Comparison of ENCODE assay signal across 1 cellular context in the genomic region with DNA sequence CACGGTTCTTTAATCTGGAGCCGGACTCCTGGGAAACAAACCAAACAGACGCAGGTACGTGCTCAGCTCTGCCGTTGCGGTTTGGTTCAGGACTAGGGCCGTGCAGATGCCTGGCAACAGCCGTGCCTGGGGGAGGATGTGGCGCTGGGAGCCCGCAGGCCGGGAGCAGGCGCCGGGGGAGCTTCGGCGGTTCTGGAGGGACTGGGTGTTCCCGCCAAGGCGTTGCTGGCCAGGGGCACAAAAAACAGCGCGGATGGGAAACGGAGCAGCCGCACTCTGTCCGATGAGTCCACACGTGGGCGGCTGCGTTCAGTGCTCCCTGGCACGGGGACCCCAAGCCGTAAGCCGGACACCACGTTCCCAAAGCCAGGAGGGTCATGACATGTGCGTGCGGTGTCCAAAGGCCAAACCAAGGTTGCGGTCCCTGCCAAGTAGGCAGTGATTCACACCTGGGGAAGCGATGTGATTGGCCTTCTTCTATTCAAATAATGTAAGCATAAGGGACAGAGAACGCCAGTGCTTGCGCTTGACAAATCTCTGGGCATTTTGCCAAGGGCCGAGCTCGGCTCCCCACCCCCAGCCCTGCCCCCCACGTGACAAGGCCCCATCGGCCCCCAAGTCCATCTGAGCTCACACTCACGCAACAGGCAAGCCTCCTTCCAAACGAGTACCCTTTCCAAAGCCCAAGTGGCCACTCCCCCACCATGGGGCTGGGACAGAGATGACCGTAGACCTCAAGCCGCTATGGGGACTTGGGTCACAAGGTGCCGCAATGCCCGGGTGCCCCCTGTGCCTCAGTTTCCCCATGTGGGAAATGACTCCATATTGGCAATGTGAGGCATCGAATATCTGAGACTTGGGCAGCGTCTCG.
TF ChIP-seq lines count a peak whose summit lies in the region.

No MANE protein-coding gene starts in this region.

TF ChIP-seq in K562, 482 proteins besides CTCF, POLR2A, EP300 and RAD21 (continued from another document):
- TF ChIP-seq, protein P1, sequence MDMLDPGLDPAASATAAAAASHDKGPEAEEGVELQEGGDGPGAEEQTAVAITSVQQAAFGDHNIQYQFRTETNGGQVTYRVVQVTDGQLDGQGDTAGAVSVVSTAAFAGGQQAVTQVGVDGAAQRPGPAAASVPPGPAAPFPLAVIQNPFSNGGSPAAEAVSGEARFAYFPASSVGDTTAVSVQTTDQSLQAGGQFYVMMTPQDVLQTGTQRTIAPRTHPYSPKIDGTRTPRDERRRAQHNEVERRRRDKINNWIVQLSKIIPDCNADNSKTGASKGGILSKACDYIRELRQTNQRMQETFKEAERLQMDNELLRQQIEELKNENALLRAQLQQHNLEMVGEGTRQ (CRISPR knock-in tag; IDR thresholded peaks at IDR 0.05) = peak; percentile 48
- TF ChIP-seq, protein P2, sequence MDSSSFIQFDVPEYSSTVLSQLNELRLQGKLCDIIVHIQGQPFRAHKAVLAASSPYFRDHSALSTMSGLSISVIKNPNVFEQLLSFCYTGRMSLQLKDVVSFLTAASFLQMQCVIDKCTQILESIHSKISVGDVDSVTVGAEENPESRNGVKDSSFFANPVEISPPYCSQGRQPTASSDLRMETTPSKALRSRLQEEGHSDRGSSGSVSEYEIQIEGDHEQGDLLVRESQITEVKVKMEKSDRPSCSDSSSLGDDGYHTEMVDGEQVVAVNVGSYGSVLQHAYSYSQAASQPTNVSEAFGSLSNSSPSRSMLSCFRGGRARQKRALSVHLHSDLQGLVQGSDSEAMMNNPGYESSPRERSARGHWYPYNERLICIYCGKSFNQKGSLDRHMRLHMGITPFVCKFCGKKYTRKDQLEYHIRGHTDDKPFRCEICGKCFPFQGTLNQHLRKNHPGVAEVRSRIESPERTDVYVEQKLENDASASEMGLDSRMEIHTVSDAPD (CRISPR knock-in tag; IDR thresholded peaks at IDR 0.05) = no peak
- TF ChIP-seq LARP7 (IDR thresholded peaks at IDR 0.05) (no peak), MAFF (IDR thresholded peaks at IDR 0.05; ENCODE audit: low read length) (no peak), SREBF1 (IDR thresholded peaks at IDR 0.05; ENCODE audit: borderline replicate concordance, low read depth, low read length) (no peak), L3MBTL2 (IDR thresholded peaks at IDR 0.05) (peak; percentile 29; the same call in 1 of the 2 replicates), NFE2 (IDR thresholded peaks at IDR 0.05; ENCODE audit: low read depth) (no peak), NR1H2 (CRISPR knock-in tag; IDR thresholded peaks at IDR 0.05) (no peak), NFIX (CRISPR knock-in tag; IDR thresholded peaks at IDR 0.05; ENCODE audit: low read depth) (no peak), RFX1 (IDR thresholded peaks at IDR 0.05) (no peak), NRF1 (conservative IDR thresholded peaks at IDR 0.05 in 1 of 2, IDR thresholded peaks at IDR 0.05 in 1 of 2) (peak in 1 of 2 experiments; percentile 6; a peak in 1 of 4 replicates), KLF1 (tag; IDR thresholded peaks at IDR 0.05) (no peak), RBM17 (IDR thresholded peaks at IDR 0.05; ENCODE audit: borderline replicate concordance, low read depth, low read length) (no peak), KLF13 (tag; IDR thresholded peaks at IDR 0.05; ENCODE audit: borderline replicate concordance, low read depth) (no peak), RAD51 (IDR thresholded peaks at IDR 0.05; ENCODE audit: borderline replicate concordance, low read depth) (peak; percentile 30; the same call in 1 of the 2 replicates), ZFP1 (CRISPR knock-in tag; IDR thresholded peaks at IDR 0.05) (no peak), PCBP1 (IDR thresholded peaks at IDR 0.05; ENCODE audit: low read depth, low read length, poor library complexity, severe bottlenecking) (no peak), SP1 (CRISPR knock-in tag; IDR thresholded peaks at IDR 0.05) (no peak), ZNF282 (CRISPR knock-in tag; IDR thresholded peaks at IDR 0.05) (no peak), MIER1 (IDR thresholded peaks at IDR 0.05; ENCODE audit: low read depth) (no peak), MEF2D (tag; conservative IDR thresholded peaks at IDR 0.05; ENCODE audit: low read depth) (no peak), SAFB (IDR thresholded peaks at IDR 0.05; ENCODE audit: borderline replicate concordance, low read depth, low read length) (no peak), ZNF143 (CRISPR knock-in tag; IDR thresholded peaks at IDR 0.05) (no peak), CBFB (CRISPR knock-in tag; IDR thresholded peaks at IDR 0.05) (no peak), CCAR2 (IDR thresholded peaks at IDR 0.05; ENCODE audit: low read depth, low read length) (no peak), ZNF707 (CRISPR knock-in tag; conservative IDR thresholded peaks at IDR 0.05) (no peak), TAF7 (tag; IDR thresholded peaks at IDR 0.05) (no peak), TAF15 (IDR thresholded peaks at IDR 0.05; ENCODE audit: low read depth, low read length) (no peak), HNRNPL (IDR thresholded peaks at IDR 0.05; ENCODE audit: low read depth, low read length) (no peak), BHLHE40 (IDR thresholded peaks at IDR 0.05; ENCODE audit: low read length) (0 out of 2 replicates have a peak, but pooled peaks have one; percentile 14), ZBTB1 (CRISPR knock-in tag; IDR thresholded peaks at IDR 0.05; ENCODE audit: borderline replicate concordance, low read depth) (peak; percentile 49; the same call in 1 of the 2 replicates), ESRRB (CRISPR knock-in tag; IDR thresholded peaks at IDR 0.05; ENCODE audit: borderline replicate concordance) (no peak), NFIC (IDR thresholded peaks at IDR 0.05) (peak; percentile 77)
- TF ChIP-seq, protein P3, sequence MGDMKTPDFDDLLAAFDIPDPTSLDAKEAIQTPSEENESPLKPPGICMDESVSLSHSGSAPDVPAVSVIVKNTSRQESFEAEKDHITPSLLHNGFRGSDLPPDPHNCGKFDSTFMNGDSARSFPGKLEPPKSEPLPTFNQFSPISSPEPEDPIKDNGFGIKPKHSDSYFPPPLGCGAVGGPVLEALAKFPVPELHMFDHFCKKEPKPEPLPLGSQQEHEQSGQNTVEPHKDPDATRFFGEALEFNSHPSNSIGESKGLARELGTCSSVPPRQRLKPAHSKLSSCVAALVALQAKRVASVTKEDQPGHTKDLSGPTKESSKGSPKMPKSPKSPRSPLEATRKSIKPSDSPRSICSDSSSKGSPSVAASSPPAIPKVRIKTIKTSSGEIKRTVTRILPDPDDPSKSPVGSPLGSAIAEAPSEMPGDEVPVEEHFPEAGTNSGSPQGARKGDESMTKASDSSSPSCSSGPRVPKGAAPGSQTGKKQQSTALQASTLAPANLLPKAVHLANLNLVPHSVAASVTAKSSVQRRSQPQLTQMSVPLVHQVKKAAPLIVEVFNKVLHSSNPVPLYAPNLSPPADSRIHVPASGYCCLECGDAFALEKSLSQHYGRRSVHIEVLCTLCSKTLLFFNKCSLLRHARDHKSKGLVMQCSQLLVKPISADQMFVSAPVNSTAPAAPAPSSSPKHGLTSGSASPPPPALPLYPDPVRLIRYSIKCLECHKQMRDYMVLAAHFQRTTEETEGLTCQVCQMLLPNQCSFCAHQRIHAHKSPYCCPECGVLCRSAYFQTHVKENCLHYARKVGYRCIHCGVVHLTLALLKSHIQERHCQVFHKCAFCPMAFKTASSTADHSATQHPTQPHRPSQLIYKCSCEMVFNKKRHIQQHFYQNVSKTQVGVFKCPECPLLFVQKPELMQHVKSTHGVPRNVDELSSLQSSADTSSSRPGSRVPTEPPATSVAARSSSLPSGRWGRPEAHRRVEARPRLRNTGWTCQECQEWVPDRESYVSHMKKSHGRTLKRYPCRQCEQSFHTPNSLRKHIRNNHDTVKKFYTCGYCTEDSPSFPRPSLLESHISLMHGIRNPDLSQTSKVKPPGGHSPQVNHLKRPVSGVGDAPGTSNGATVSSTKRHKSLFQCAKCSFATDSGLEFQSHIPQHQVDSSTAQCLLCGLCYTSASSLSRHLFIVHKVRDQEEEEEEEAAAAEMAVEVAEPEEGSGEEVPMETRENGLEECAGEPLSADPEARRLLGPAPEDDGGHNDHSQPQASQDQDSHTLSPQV (IDR thresholded peaks at IDR 0.05) = no peak
- TF ChIP-seq, protein P4, sequence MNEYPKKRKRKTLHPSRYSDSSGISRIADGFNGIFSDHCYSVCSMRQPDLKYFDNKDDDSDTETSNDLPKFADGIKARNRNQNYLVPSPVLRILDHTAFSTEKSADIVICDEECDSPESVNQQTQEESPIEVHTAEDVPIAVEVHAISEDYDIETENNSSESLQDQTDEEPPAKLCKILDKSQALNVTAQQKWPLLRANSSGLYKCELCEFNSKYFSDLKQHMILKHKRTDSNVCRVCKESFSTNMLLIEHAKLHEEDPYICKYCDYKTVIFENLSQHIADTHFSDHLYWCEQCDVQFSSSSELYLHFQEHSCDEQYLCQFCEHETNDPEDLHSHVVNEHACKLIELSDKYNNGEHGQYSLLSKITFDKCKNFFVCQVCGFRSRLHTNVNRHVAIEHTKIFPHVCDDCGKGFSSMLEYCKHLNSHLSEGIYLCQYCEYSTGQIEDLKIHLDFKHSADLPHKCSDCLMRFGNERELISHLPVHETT (CRISPR knock-in tag; conservative IDR thresholded peaks at IDR 0.05 in 1 of 2, IDR thresholded peaks at IDR 0.05 in 1 of 2) = no peak
- TF ChIP-seq, protein P5, sequence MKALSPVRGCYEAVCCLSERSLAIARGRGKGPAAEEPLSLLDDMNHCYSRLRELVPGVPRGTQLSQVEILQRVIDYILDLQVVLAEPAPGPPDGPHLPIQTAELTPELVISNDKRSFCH (CRISPR knock-in tag; IDR thresholded peaks at IDR 0.05) = no peak
- TF ChIP-seq, protein P5 (tag; IDR thresholded peaks at IDR 0.05) = no peak
- TF ChIP-seq, protein P6, sequence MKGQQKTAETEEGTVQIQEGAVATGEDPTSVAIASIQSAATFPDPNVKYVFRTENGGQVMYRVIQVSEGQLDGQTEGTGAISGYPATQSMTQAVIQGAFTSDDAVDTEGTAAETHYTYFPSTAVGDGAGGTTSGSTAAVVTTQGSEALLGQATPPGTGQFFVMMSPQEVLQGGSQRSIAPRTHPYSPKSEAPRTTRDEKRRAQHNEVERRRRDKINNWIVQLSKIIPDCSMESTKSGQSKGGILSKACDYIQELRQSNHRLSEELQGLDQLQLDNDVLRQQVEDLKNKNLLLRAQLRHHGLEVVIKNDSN (CRISPR knock-in tag; IDR thresholded peaks at IDR 0.05) = peak; percentile 61; the same call in 1 of the 2 replicates
- TF ChIP-seq, protein P7, sequence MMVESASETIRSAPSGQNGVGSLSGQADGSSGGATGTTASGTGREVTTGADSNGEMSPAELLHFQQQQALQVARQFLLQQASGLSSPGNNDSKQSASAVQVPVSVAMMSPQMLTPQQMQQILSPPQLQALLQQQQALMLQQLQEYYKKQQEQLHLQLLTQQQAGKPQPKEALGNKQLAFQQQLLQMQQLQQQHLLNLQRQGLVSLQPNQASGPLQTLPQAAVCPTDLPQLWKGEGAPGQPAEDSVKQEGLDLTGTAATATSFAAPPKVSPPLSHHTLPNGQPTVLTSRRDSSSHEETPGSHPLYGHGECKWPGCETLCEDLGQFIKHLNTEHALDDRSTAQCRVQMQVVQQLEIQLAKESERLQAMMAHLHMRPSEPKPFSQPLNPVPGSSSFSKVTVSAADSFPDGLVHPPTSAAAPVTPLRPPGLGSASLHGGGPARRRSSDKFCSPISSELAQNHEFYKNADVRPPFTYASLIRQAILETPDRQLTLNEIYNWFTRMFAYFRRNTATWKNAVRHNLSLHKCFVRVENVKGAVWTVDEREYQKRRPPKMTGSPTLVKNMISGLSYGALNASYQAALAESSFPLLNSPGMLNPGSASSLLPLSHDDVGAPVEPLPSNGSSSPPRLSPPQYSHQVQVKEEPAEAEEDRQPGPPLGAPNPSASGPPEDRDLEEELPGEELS (CRISPR knock-in tag; IDR thresholded peaks at IDR 0.05; ENCODE audit: borderline replicate concordance) = no peak
- TF ChIP-seq, protein P8, sequence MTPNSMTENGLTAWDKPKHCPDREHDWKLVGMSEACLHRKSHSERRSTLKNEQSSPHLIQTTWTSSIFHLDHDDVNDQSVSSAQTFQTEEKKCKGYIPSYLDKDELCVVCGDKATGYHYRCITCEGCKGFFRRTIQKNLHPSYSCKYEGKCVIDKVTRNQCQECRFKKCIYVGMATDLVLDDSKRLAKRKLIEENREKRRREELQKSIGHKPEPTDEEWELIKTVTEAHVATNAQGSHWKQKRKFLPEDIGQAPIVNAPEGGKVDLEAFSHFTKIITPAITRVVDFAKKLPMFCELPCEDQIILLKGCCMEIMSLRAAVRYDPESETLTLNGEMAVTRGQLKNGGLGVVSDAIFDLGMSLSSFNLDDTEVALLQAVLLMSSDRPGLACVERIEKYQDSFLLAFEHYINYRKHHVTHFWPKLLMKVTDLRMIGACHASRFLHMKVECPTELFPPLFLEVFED (CRISPR knock-in tag; conservative IDR thresholded peaks at IDR 0.05) = no peak
- TF ChIP-seq, protein P9, sequence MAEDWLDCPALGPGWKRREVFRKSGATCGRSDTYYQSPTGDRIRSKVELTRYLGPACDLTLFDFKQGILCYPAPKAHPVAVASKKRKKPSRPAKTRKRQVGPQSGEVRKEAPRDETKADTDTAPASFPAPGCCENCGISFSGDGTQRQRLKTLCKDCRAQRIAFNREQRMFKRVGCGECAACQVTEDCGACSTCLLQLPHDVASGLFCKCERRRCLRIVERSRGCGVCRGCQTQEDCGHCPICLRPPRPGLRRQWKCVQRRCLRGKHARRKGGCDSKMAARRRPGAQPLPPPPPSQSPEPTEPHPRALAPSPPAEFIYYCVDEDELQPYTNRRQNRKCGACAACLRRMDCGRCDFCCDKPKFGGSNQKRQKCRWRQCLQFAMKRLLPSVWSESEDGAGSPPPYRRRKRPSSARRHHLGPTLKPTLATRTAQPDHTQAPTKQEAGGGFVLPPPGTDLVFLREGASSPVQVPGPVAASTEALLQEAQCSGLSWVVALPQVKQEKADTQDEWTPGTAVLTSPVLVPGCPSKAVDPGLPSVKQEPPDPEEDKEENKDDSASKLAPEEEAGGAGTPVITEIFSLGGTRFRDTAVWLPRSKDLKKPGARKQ (CRISPR knock-in tag; IDR thresholded peaks at IDR 0.05) = no peak
- TF ChIP-seq, protein P10, sequence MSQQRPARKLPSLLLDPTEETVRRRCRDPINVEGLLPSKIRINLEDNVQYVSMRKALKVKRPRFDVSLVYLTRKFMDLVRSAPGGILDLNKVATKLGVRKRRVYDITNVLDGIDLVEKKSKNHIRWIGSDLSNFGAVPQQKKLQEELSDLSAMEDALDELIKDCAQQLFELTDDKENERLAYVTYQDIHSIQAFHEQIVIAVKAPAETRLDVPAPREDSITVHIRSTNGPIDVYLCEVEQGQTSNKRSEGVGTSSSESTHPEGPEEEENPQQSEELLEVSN (IDR thresholded peaks at IDR 0.05; ENCODE audit: borderline replicate concordance in 1 of 2, extremely low read depth in 1 of 2, insufficient read depth in 1 of 2, insufficient read length in 1 of 2, low read depth in 1 of 2, low read length in 1 of 2, poor library complexity in 1 of 2, severe bottlenecking in 1 of 2) = peak in 1 of 2 experiments; percentile 31
- TF ChIP-seq, protein P11, sequence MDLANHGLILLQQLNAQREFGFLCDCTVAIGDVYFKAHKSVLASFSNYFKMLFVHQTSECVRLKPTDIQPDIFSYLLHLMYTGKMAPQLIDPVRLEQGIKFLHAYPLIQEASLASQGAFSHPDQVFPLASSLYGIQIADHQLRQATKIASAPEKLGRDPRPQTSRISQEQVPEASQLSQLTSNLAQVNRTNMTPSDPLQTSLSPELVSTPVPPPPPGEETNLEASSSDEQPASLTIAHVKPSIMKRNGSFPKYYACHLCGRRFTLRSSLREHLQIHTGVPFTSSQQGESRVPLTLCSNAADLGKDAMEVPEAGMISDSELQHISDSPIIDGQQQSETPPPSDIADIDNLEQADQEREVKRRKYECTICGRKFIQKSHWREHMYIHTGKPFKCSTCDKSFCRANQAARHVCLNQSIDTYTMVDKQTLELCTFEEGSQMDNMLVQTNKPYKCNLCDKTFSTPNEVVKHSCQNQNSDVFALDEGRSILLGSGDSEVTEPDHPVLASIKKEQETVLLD (IDR thresholded peaks at IDR 0.05) = no peak
